In the genomic region with DNA sequence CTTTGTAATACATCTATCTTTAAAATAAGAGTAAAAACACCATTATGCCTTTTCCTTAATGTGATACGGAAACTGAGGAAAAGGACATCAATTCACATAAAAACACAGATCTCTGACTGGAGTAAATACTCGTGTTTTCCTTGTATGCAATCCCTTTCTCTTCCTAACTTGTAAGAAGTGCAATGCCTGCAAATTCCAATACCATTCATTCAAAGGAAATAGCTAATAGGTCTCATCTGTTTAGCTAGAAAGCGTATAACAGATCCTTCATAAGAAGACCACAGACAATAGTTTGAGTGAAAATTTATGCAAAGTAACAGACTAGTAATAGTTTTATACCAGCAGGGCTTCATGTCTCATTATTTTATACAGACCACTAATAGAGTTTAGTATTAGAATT, we compare ENCODE assay signal across 20 cellular contexts.
DNase-seq lines count a peak whose midpoint lies in the region; FAIRE-seq and TF ChIP-seq lines count a peak whose summit lies in the region.
"Had no signal": no experiment of that assay in that cellular context is flagged by ENCODE, and none has a peak within 500 bp of the region (broad histone marks: within the 10 kb centered on the region; RNA-seq: fewer than 3 reads in every experiment).

No MANE protein-coding gene starts in this region.

- dilution Hi-C loops in endothelial cell of umbilical vein (cut with MboI; ENCODE audit: extremely low pct_ligation_motif_present, low sequenced_read_pairs) = no loop called here

- no peaks in the 10 kb centered on the region for H4K20me1 ChIP-seq in endothelial cell of umbilical vein (replicated peaks; ENCODE audit: control insufficient read depth, extremely low read depth, insufficient read depth, low read length)
- H4K20me1 ChIP-seq: BLaER1 treated with 17β-estradiol and CSF1 and Interleukin-3, amounts not matched to agents 10 nM and 100 nM had no signal

- POLR2A ChIA-PET in endothelial cell of umbilical vein (lab: Charles Lee) = no interaction called here

- no peaks in the 10 kb centered on the region for H3K79me2 ChIP-seq in endothelial cell of umbilical vein (ENCODE audit: control insufficient read depth, insufficient read depth, low read length)

- no peaks in the 10 kb centered on the region for H3K4me1 ChIP-seq in endothelial cell of umbilical vein (ENCODE audit: control insufficient read depth, extremely low read depth, insufficient read depth, low read length)
- H3K4me1 ChIP-seq in colonic mucosa = no peaks in the 10 kb centered on the region
- no peaks in the 10 kb centered on the region for H3K4me1 ChIP-seq in vagina
- H3K4me1 ChIP-seq: BE2C; BLaER1 treated with 17β-estradiol and CSF1 and Interleukin-3, amounts not matched to agents 10 nM and 100 nM had no signal

- TF ChIP-seq CTCF in endothelial cell of umbilical vein (IDR thresholded peaks at IDR 0.05; ENCODE audit: extremely low read depth in 1 of 2, insufficient read depth in 1 of 2, low read depth in 1 of 2, low read length in 2 of 2) (no peak), colonic mucosa (IDR thresholded peaks at IDR 0.05) (no peak), vagina (IDR thresholded peaks at IDR 0.05) (no peak)

- H2AFZ ChIP-seq in endothelial cell of umbilical vein (ENCODE audit: low read depth, low read length) = no peak overlapping the region
- H2AFZ ChIP-seq: GM23338 had no signal

- TF ChIP-seq POLR2A in endothelial cell of umbilical vein (IDR thresholded peaks at IDR 0.05; ENCODE audit: low read depth, low read length) (no peak), vagina (IDR thresholded peaks at IDR 0.05) (no peak)

- intact Hi-C loops in endothelial cell of umbilical vein (cut with micrococcal nuclease) = no loop called here
- intact Hi-C loops in colonic mucosa (cut with DNase I) = no loop called here
- intact Hi-C loops in vagina (cut with DNase I) = no loop called here

- H3K9me3 ChIP-seq in endothelial cell of umbilical vein (replicated peaks; ENCODE audit: control insufficient read depth, insufficient read depth, low read length) = no peaks in the 10 kb centered on the region
- H3K9me3 ChIP-seq in colonic mucosa = no peaks in the 10 kb centered on the region
- no peaks in the 10 kb centered on the region for H3K9me3 ChIP-seq in vagina
- H3K9me3 ChIP-seq: BE2C had no signal

- peak; percentile 18 for FAIRE-seq in endothelial cell of umbilical vein (lab: Jason Lieb, UNC)
- FAIRE-seq: D721Med, GM12878, GM19239 had no signal

- H3K27ac ChIP-seq in endothelial cell of umbilical vein (ENCODE audit: insufficient read depth, low read depth, low read length) = no peak overlapping the region
- no peak overlapping the region for H3K27ac ChIP-seq in colonic mucosa
- H3K27ac ChIP-seq in vagina = no peak overlapping the region
- H3K27ac ChIP-seq: BLaER1 treated with 17β-estradiol and CSF1 and Interleukin-3, amounts not matched to agents 10 nM and 100 nM had no signal

- H3K36me3 ChIP-seq in endothelial cell of umbilical vein (ENCODE audit: control insufficient read depth in 2 of 2, extremely low read depth in 1 of 2, insufficient read depth in 2 of 2, low read length in 2 of 2) = no peaks in the 10 kb centered on the region
- H3K36me3 ChIP-seq in colonic mucosa = no peaks in the 10 kb centered on the region
- no peaks in the 10 kb centered on the region for H3K36me3 ChIP-seq in vagina
- H3K36me3 ChIP-seq: BE2C had no signal

- CTCF ChIA-PET in endothelial cell of umbilical vein (lab: Charles Lee) = interaction anchor here (0.9 to 1.7 kb wide), 5 partner anchors 10 to 42 kb away, joined by 3 to 4 read pairs (median 3); no protein-coding TSS in a partner anchor

- no peak overlapping the region for H3K4me2 ChIP-seq in endothelial cell of umbilical vein (ENCODE audit: insufficient read depth, low read length)
- H3K4me2 ChIP-seq: BLaER1 treated with 17β-estradiol and CSF1 and Interleukin-3, amounts not matched to agents 10 nM and 100 nM; GM23338 had no signal

- no TSS peak for BruUV-seq in endothelial cell of umbilical vein (replicated peaks; lab: Mats Ljungman, UMichigan)

- no peak overlapping the region for H3K9ac ChIP-seq in endothelial cell of umbilical vein (replicated peaks; ENCODE audit: extremely low read depth, insufficient read depth, low read length)
- no peak overlapping the region for H3K9ac ChIP-seq in colonic mucosa (ENCODE audit: low read depth in 2 of 2, low read length in 2 of 2)
- H3K9ac ChIP-seq: BLaER1 treated with 17β-estradiol and CSF1 and Interleukin-3, amounts not matched to agents 10 nM and 100 nM had no signal

- peak; percentile 74 to 77 for DNase-seq in NCI-H526 (lab: John Stamatoyannopoulos, UW)
- no peak for DNase-seq in endothelial cell of umbilical vein (ENCODE audit: low read depth, low spot score)
- DNase-seq in fibroblast of gingiva (ENCODE audit: low read depth) = peak; percentile 7
- DNase-seq in colonic mucosa = no peak
- DNase-seq in HCEC 1CT = no peak
- DNase-seq in vagina (ENCODE audit: extremely low spot score in 2 of 2) = no peak
- DNase-seq: AML-193; BE2C; CD4-positive, alpha-beta T cell; CD8-positive, alpha-beta memory T cell; DMS 273 treated with DMSO at 0.1 percent for 48 hours; DMS79; GDM1; H9; HFFc6 had no signal

- H3K4me3 ChIP-seq in endothelial cell of umbilical vein (replicated peaks in 1 of 3; ENCODE audit: insufficient read depth in 1 of 3, low read depth in 1 of 3, low read length in 3 of 3) (no peak overlapping the region), colonic mucosa (no peak overlapping the region), vagina (no peak overlapping the region)
- H3K4me3 ChIP-seq: BLaER1 treated with 17β-estradiol and CSF1 and Interleukin-3, amounts not matched to agents 10 nM and 100 nM; GM12878; GM23338 had no signal

- H3K27me3 ChIP-seq in endothelial cell of umbilical vein (ENCODE audit: control insufficient read depth in 2 of 2, insufficient read depth in 2 of 2, low read length in 2 of 2) (no peaks in the 10 kb centered on the region), colonic mucosa (no peaks in the 10 kb centered on the region), vagina (no peaks in the 10 kb centered on the region)
- H3K27me3 ChIP-seq: BE2C; BLaER1 treated with 17β-estradiol and CSF1 and Interleukin-3, amounts not matched to agents 10 nM and 100 nM had no signal

- no peaks in the 10 kb centered on the region for H3K9me1 ChIP-seq in endothelial cell of umbilical vein (replicated peaks; ENCODE audit: control insufficient read depth, extremely low read depth, insufficient read depth, low read length)

TF ChIP-seq in endothelial cell of umbilical vein, 7 proteins besides CTCF, POLR2A, EP300 and RAD21:
- TF ChIP-seq JUN (IDR thresholded peaks at IDR 0.05; ENCODE audit: borderline replicate concordance, insufficient read depth, insufficient read length, low read depth) (no peak), MYC (IDR thresholded peaks at IDR 0.05; ENCODE audit: low read depth, low read length) (no peak), EZH2 (IDR thresholded peaks at IDR 0.05; ENCODE audit: borderline replicate concordance, low read depth, low read length, severe bottlenecking) (no peak), POLR2AphosphoS5 (IDR thresholded peaks at IDR 0.05; ENCODE audit: insufficient read depth, low read depth, low read length) (no peak), FOS (IDR thresholded peaks at IDR 0.05; ENCODE audit: borderline replicate concordance, insufficient read depth, low read length) (no peak), MAX (IDR thresholded peaks at IDR 0.05; ENCODE audit: insufficient read depth, insufficient read length) (no peak), GATA2 (IDR thresholded peaks at IDR 0.05; ENCODE audit: insufficient read depth, insufficient read length, low read depth, low read length) (no peak)

Comparison
In these comparisons a context has a peak if more than half of its experiments do, and no peak if none do; other contexts are left out.
1. DNase-seq: peak in NCI-H526 (2 of 2) and fibroblast of gingiva (single experiment); none in endothelial cell of umbilical vein (single experiment), colonic mucosa (single experiment), HCEC 1CT (single experiment) and vagina (0 of 2).